ENCODE assay signal across 29 cellular contexts in the genomic region with DNA sequence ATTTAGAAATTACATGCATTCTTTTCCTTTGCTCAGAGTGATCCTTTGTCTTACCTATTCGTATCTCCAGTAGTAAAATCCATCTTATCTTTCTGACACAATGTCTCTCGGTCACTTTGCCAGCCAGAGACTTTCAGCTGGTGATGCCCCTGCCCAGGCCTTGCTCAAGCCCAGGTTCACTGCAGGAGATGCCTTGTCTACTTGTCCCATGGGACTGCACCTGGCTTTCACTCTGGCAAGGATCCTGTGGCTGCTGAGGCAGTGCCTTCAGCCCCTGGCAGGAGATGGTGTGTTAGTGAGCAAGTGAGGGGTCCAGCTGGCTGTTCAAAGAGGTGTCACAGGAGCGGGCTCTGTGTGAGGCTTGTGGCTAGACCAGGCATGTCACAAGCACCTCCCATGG.
"Had no signal": no experiment of that assay in that cellular context is flagged by ENCODE, and none has a peak within 500 bp of the region (broad histone marks: within the 10 kb centered on the region; RNA-seq: fewer than 3 reads in every experiment).

No MANE protein-coding gene starts in this region.

- H3K4me3 Mint-ChIP-seq: activated CD4-positive, alpha-beta memory T cell treated with anti-CD3 and anti-CD28 coated beads, Interleukin-2, amount 10 ng/mL, durations not matched to agents 7 days and 5 days; activated CD4-positive, alpha-beta T cell treated with anti-CD3 and anti-CD28 coated beads, Interleukin-2, amount 10 ng/mL, durations not matched to agents 7 days and 5 days; activated naive CD4-positive, alpha-beta T cell treated with anti-CD3 and anti-CD28 coated beads, Interleukin-2, amount 10 ng/mL, durations not matched to agents 7 days and 5 days; activated naive CD8-positive, alpha-beta T cell treated with anti-CD3 and anti-CD28 coated beads, Interleukin-2, amount 10 ng/mL, durations not matched to agents 7 days and 5 days; activated T-cell treated with anti-CD3 and anti-CD28 coated beads, Interleukin-2, amount 50 U/mL, for 24 hours; activated T-cell treated with anti-CD3 and anti-CD28 coated beads, Interleukin-2, amount 50 U/mL, for 72 hours; central memory CD8-positive, alpha-beta T cell; dendritic cell treated with granulocyte-macrophage colony-stimulating factor and Interleukin-4, amounts not matched to agents 40 ng/mL and 50 ng/mL, for 4 days; T-helper 17 cell; T-helper 2 cell treated with Interferon-gamma antibody and Interleukin-4, amounts not matched to agents 5 μg/mL and 100 μg/mL, for 36 hours had no signal

- H3K27me3 ChIP-seq: brain microvascular endothelial cell, dorsolateral prefrontal cortex, esophagus muscularis mucosa, foreskin keratinocyte, gastrocnemius medialis, heart right ventricle had no signal

- DNase-seq: activated CD4-positive, alpha-beta memory T cell treated with anti-CD3 and anti-CD28 coated beads, Interleukin-2, amount 10 ng/mL, durations not matched to agents 7 days and 5 days; activated CD4-positive, alpha-beta T cell treated with anti-CD3 and anti-CD28 coated beads for 1 hour; activated CD4-positive, alpha-beta T cell treated with anti-CD3 and anti-CD28 coated beads for 4 hours; activated CD4-positive, alpha-beta T cell treated with anti-CD3 and anti-CD28 coated beads, Interleukin-2, amount 10 ng/mL, durations not matched to agents 7 days and 5 days; activated CD4-positive, alpha-beta T cell treated with anti-CD3 and anti-CD28 coated beads, Interleukin-2, amount 50 U/mL, for 4 hours; activated CD8-positive, alpha-beta memory T cell treated with anti-CD3 and anti-CD28 coated beads, Interleukin-2, amount 50 U/mL, for 48 hours; activated gamma-delta T cell; activated naive CD4-positive, alpha-beta T cell; activated naive CD4-positive, alpha-beta T cell treated with anti-CD3 and anti-CD28 coated beads, Interleukin-2, amount 10 ng/mL, durations not matched to agents 7 days and 5 days; activated naive CD8-positive, alpha-beta T cell treated with anti-CD3 and anti-CD28 coated beads, Interleukin-2, amount 10 ng/mL, durations not matched to agents 7 days and 5 days; activated T-cell treated with anti-CD3 and anti-CD28 coated beads for 4 hours; activated T-cell treated with anti-CD3 and anti-CD28 coated beads, Interleukin-2, amount 50 U/mL, for 24 hours; activated T-cell treated with anti-CD3 and anti-CD28 coated beads, Interleukin-2, amount 50 U/mL, for 72 hours; brain microvascular endothelial cell; dorsolateral prefrontal cortex; effector memory CD4-positive, alpha-beta T cell; erythroblast; foreskin keratinocyte; gastrocnemius medialis; heart right ventricle; T-helper 1 cell; T-helper 17 cell; T1000 had no signal

- ATAC-seq: activated naive CD4-positive, alpha-beta T cell treated with anti-CD3 and anti-CD28 coated beads, Interleukin-2, amount 50 U/mL, for 72 hours; activated T-cell treated with anti-CD3 and anti-CD28 coated beads, Interleukin-2, amount 50 U/mL, for 72 hours; foreskin keratinocyte; gastrocnemius medialis; heart right ventricle; T-helper 17 cell had no signal

- H3K36me3 Mint-ChIP-seq: activated naive CD4-positive, alpha-beta T cell treated with anti-CD3 and anti-CD28 coated beads, Interleukin-2, amount 10 ng/mL, durations not matched to agents 7 days and 5 days; activated naive CD4-positive, alpha-beta T cell treated with anti-CD3 and anti-CD28 coated beads, Interleukin-2, amount 50 U/mL, for 72 hours; activated naive CD8-positive, alpha-beta T cell treated with anti-CD3 and anti-CD28 coated beads, Interleukin-2, amount 10 ng/mL, durations not matched to agents 7 days and 5 days had no signal

- H3K4me1 ChIP-seq: esophagus muscularis mucosa, foreskin keratinocyte, gastrocnemius medialis, heart right ventricle had no signal

- H3K4me3 ChIP-seq: coronary artery, dorsolateral prefrontal cortex, esophagus muscularis mucosa, gastrocnemius medialis, heart right ventricle had no signal

- H3K36me3 ChIP-seq: brain microvascular endothelial cell, esophagus muscularis mucosa, gastrocnemius medialis, heart right ventricle had no signal

- H3K27me3 Mint-ChIP-seq: activated CD4-positive, alpha-beta memory T cell treated with anti-CD3 and anti-CD28 coated beads, Interleukin-2, amount 10 ng/mL, durations not matched to agents 7 days and 5 days; activated CD4-positive, alpha-beta T cell treated with anti-CD3 and anti-CD28 coated beads, Interleukin-2, amount 10 ng/mL, durations not matched to agents 7 days and 5 days; activated naive CD4-positive, alpha-beta T cell treated with anti-CD3 and anti-CD28 coated beads, Interleukin-2, amount 10 ng/mL, durations not matched to agents 7 days and 5 days; activated naive CD8-positive, alpha-beta T cell treated with anti-CD3 and anti-CD28 coated beads, Interleukin-2, amount 10 ng/mL, durations not matched to agents 7 days and 5 days; activated T-cell treated with anti-CD3 and anti-CD28 coated beads, Interleukin-2, amount 50 U/mL, for 24 hours; central memory CD8-positive, alpha-beta T cell; dendritic cell treated with granulocyte-macrophage colony-stimulating factor and Interleukin-4, amounts not matched to agents 40 ng/mL and 50 ng/mL, for 4 days; T-helper 17 cell had no signal

- H3K27ac Mint-ChIP-seq: activated CD4-positive, alpha-beta memory T cell treated with anti-CD3 and anti-CD28 coated beads, Interleukin-2, amount 10 ng/mL, durations not matched to agents 7 days and 5 days; activated CD4-positive, alpha-beta T cell treated with anti-CD3 and anti-CD28 coated beads, Interleukin-2, amount 10 ng/mL, durations not matched to agents 7 days and 5 days; activated naive CD4-positive, alpha-beta T cell treated with anti-CD3 and anti-CD28 coated beads, Interleukin-2, amount 10 ng/mL, durations not matched to agents 7 days and 5 days; activated naive CD4-positive, alpha-beta T cell treated with anti-CD3 and anti-CD28 coated beads, Interleukin-2, amount 50 U/mL, for 72 hours; activated naive CD8-positive, alpha-beta T cell treated with anti-CD3 and anti-CD28 coated beads, Interleukin-2, amount 10 ng/mL, durations not matched to agents 7 days and 5 days; activated T-cell treated with anti-CD3 and anti-CD28 coated beads, Interleukin-2, amount 50 U/mL, for 24 hours; activated T-cell treated with anti-CD3 and anti-CD28 coated beads, Interleukin-2, amount 50 U/mL, for 72 hours; dendritic cell treated with granulocyte-macrophage colony-stimulating factor and Interleukin-4, amounts not matched to agents 40 ng/mL and 50 ng/mL, for 4 days; T-helper 17 cell; T-helper 2 cell treated with Interferon-gamma antibody and Interleukin-4, amounts not matched to agents 5 μg/mL and 100 μg/mL, for 36 hours had no signal

- H3K9me3 Mint-ChIP-seq: activated CD4-positive, alpha-beta T cell treated with anti-CD3 and anti-CD28 coated beads, Interleukin-2, amount 10 ng/mL, durations not matched to agents 7 days and 5 days; activated naive CD4-positive, alpha-beta T cell treated with anti-CD3 and anti-CD28 coated beads, Interleukin-2, amount 10 ng/mL, durations not matched to agents 7 days and 5 days had no signal

- H3K4me1 Mint-ChIP-seq: activated CD4-positive, alpha-beta memory T cell treated with anti-CD3 and anti-CD28 coated beads, Interleukin-2, amount 10 ng/mL, durations not matched to agents 7 days and 5 days; activated CD4-positive, alpha-beta T cell treated with anti-CD3 and anti-CD28 coated beads, Interleukin-2, amount 10 ng/mL, durations not matched to agents 7 days and 5 days; activated naive CD4-positive, alpha-beta T cell treated with anti-CD3 and anti-CD28 coated beads, Interleukin-2, amount 10 ng/mL, durations not matched to agents 7 days and 5 days; activated naive CD8-positive, alpha-beta T cell treated with anti-CD3 and anti-CD28 coated beads, Interleukin-2, amount 10 ng/mL, durations not matched to agents 7 days and 5 days; central memory CD8-positive, alpha-beta T cell; T-helper 17 cell had no signal

- H3K27ac ChIP-seq: brain microvascular endothelial cell, coronary artery, dorsolateral prefrontal cortex, esophagus muscularis mucosa, foreskin keratinocyte, gastrocnemius medialis, heart right ventricle had no signal

- H3K9me3 ChIP-seq: esophagus muscularis mucosa, gastrocnemius medialis had no signal
